In the genomic region with DNA sequence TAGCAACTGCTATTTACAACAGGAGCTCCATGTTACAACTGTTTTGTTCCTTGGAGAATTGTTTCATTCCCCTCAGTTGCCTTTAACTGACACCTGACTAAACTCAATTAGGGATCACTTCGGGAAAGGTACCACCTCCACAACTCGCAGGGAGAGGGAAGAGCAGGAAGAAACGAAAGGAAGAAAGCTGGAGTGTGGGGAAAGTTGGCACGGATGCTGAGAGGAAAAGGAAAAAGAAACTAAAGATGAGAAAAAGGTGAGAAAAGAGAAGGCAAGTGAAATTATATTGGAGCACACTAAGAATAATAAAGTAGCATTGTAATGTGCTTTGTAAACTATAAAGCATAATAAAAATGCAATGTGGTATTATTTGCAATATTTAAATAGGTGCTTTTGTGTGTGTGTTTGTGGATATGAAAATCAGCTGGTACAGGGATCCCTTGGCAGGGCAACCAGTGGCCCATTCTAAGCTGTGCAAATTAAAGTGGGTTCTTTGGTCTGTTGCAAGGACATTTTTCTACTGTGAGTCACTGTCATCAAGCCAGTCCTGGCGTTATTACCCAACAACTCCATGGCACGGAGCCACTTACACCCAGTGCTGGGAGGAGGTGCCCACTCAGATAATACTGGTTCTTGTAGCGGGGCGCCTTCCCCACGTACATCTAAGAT, we compare ENCODE assay signal across 8 cellular contexts. TPM values are rescaled to one million over a fixed set of nuclear protein-coding genes. Genes with fewer than 3 reads are reported as not detected.
DNase-seq lines count a peak whose midpoint lies in the region; ATAC-seq, FAIRE-seq and TF ChIP-seq lines count a peak whose summit lies in the region.

No MANE protein-coding gene starts in this region.

- FAIRE-seq in small intestine (lab: Jason Lieb, UNC) = no peak

- peak overlapping the region; percentile 80 for H3K27ac ChIP-seq in angular gyrus (ENCODE audit: low read depth, low read length)
- peak overlapping the region; percentile 45 to 75 for H3K27ac ChIP-seq in small intestine (ENCODE audit: low read depth in 1 of 2, low read length in 1 of 2)

- ATAC-seq in activated CD8-positive, alpha-beta T cell treated with anti-CD3 and anti-CD28 coated beads, Interleukin-2, amount 10 ng/mL, durations not matched to agents 7 days and 5 days = no peak

- no peak overlapping the region for H3K4me3 Mint-ChIP-seq in activated CD8-positive, alpha-beta T cell treated with anti-CD3 and anti-CD28 coated beads, Interleukin-2, amount 10 ng/mL, durations not matched to agents 7 days and 5 days

- peaks cover 31% of the 10 kb centered on the region for H3K4me1 Mint-ChIP-seq in activated CD8-positive, alpha-beta T cell treated with anti-CD3 and anti-CD28 coated beads, Interleukin-2, amount 10 ng/mL, durations not matched to agents 7 days and 5 days (ENCODE audit: low read depth)

- H3K27ac Mint-ChIP-seq in activated CD8-positive, alpha-beta T cell treated with anti-CD3 and anti-CD28 coated beads, Interleukin-2, amount 10 ng/mL, durations not matched to agents 7 days and 5 days = no peak overlapping the region

- no peaks in the 10 kb centered on the region for H3K27me3 Mint-ChIP-seq in activated CD8-positive, alpha-beta T cell treated with anti-CD3 and anti-CD28 coated beads, Interleukin-2, amount 10 ng/mL, durations not matched to agents 7 days and 5 days (ENCODE audit: low read depth)

- CTCF ChIA-PET in HEK293T (lab: Yijun Ruan, JAX) = no interaction called here
- CTCF ChIA-PET in activated CD8-positive, alpha-beta T cell treated with anti-CD3 and anti-CD28 coated beads, Interleukin-2, amount 10 ng/mL, durations not matched to agents 7 days and 5 days (lab: Charles Lee) = interaction anchor here (0.9 to 1.4 kb wide), 2 partner anchors 14 to 115 kb away, joined by 3 read pairs; no protein-coding TSS in a partner anchor

- peak; percentile 84 to 85 for DNase-seq in AML-193 (lab: John Stamatoyannopoulos, UW)
- peak; percentile 99 for DNase-seq in LHCN-M2 (ENCODE audit: low read depth)
- peak; percentile 53 to 61 for DNase-seq in hippocampal formation (lab: John Stamatoyannopoulos, UW)
- DNase-seq in small intestine = peak; percentile 92
- DNase-seq in HEK293T (ENCODE audit: extremely low spot score) = no peak
- no peak for DNase-seq in activated CD8-positive, alpha-beta T cell treated with anti-CD3 and anti-CD28 coated beads, Interleukin-2, amount 10 ng/mL, durations not matched to agents 7 days and 5 days
- DNase-seq in NCI-H187 treated with DMSO at 0.1 percent for 48 hours (lab: John Stamatoyannopoulos, UW) = no peak

- POLR2A ChIA-PET in HEK293T (lab: Yijun Ruan, JAX) = no interaction called here
- POLR2A ChIA-PET in activated CD8-positive, alpha-beta T cell treated with anti-CD3 and anti-CD28 coated beads, Interleukin-2, amount 10 ng/mL, durations not matched to agents 7 days and 5 days (lab: Charles Lee) = no interaction called here

- H3K4me1 ChIP-seq in small intestine (ENCODE audit: control insufficient read depth in 2 of 2, insufficient read depth in 1 of 2, low read depth in 1 of 2, low read length in 1 of 2) = peaks cover 3 to 20% of the 10 kb centered on the region in 2 donors

- H3K36me3 Mint-ChIP-seq in activated CD8-positive, alpha-beta T cell treated with anti-CD3 and anti-CD28 coated beads, Interleukin-2, amount 10 ng/mL, durations not matched to agents 7 days and 5 days (ENCODE audit: low read depth) = peaks cover 9% of the 10 kb centered on the region

- no peaks in the 10 kb centered on the region for H3K9me3 Mint-ChIP-seq in activated CD8-positive, alpha-beta T cell treated with anti-CD3 and anti-CD28 coated beads, Interleukin-2, amount 10 ng/mL, durations not matched to agents 7 days and 5 days (ENCODE audit: insufficient read depth)

- no peaks in the 10 kb centered on the region for H3K27me3 ChIP-seq in small intestine (ENCODE audit: control insufficient read depth in 2 of 2, insufficient read depth in 2 of 2, low read length in 2 of 2)

- H3K9me3 ChIP-seq in small intestine (ENCODE audit: control insufficient read depth, low read depth) = no peaks in the 10 kb centered on the region

- H3K36me3 ChIP-seq in small intestine (ENCODE audit: control insufficient read depth in 2 of 2, insufficient read depth in 2 of 2, low read length in 2 of 2) = no peaks in the 10 kb centered on the region

- 16 to 51% (median 28%) methylated on average over 9 of the region's 9 CpGs for WGBS in small intestine, 3 donors

- H3K4me3 ChIP-seq in small intestine (ENCODE audit: low read depth in 1 of 2, low read length in 2 of 2) = no peak overlapping the region

TF ChIP-seq in HEK293T, 16 proteins besides CTCF, POLR2A, EP300 and RAD21:
- TF ChIP-seq, protein P1, sequence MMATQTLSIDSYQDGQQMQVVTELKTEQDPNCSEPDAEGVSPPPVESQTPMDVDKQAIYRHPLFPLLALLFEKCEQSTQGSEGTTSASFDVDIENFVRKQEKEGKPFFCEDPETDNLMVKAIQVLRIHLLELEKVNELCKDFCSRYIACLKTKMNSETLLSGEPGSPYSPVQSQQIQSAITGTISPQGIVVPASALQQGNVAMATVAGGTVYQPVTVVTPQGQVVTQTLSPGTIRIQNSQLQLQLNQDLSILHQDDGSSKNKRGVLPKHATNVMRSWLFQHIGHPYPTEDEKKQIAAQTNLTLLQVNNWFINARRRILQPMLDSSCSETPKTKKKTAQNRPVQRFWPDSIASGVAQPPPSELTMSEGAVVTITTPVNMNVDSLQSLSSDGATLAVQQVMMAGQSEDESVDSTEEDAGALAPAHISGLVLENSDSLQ (IDR thresholded peaks at IDR 0.05) = no peak
- TF ChIP-seq FOXA1 (IDR thresholded peaks at IDR 0.05) (no peak), L3MBTL2 (conservative IDR thresholded peaks at IDR 0.05) (no peak), BHLHE40 (IDR thresholded peaks at IDR 0.05; ENCODE audit: borderline replicate concordance) (no peak), TARDBP (IDR thresholded peaks at IDR 0.05) (no peak), NFRKB (IDR thresholded peaks at IDR 0.05) (no peak)
TF ChIP-seq in HEK293T: peak in this region for 0.

RNA-seq across cellular contexts. Expression of a gene that starts 45.9 kb away (rescaled TPM):
- 50.9 and 61.3 TPM in 2 replicates for total RNA-seq in LHCN-M2 (2014; rRNA removed)
- polyA plus RNA-seq in LHCN-M2 (2012) = 31.7 TPM
- 10 to 100 TPM in 1 of 3 donors, 1 to 10 TPM in 2; 3.2 to 10.1 (median 4.2) TPM for polyA plus RNA-seq in small intestine
- 10 to 100 TPM; 17.0 to 17.2 TPM for total RNA-seq in activated CD8-positive, alpha-beta T cell treated with anti-CD3 and anti-CD28 coated beads, Interleukin-2, amount 10 ng/mL, durations not matched to agents 7 days and 5 days

Comparison
In these comparisons a context has a peak if more than half of its experiments do, and no peak if none do; other contexts are left out.
1. DNase-seq: peak in AML-193 (2 of 2), LHCN-M2 (single experiment), hippocampal formation (2 of 2) and small intestine (single experiment); none in HEK293T (single experiment), activated CD8-positive, alpha-beta T cell treated with anti-CD3 and anti-CD28 coated beads, Interleukin-2, amount 10 ng/mL, durations not matched to agents 7 days and 5 days (single experiment) and NCI-H187 treated with DMSO at 0.1 percent for 48 hours (single experiment).